ENCODE assay signal across 11 cellular contexts in genomic region chr6:138545621-138545980, GRCh38. TPM values are rescaled to one million over a fixed set of nuclear protein-coding genes. Genes with fewer than 3 reads are reported as not detected.
A peak's percentile ranks its signal among the peaks of the same experiment; 100 is the strongest.
DNase-seq lines count a peak whose midpoint lies in the region; ATAC-seq, FAIRE-seq and TF ChIP-seq lines count a peak whose summit lies in the region.
"Had no signal": no experiment of that assay in that cellular context is flagged by ENCODE, and none has a peak within 500 bp of the region (broad histone marks: within the 10 kb centered on the region; RNA-seq: fewer than 3 reads in every experiment).

No MANE protein-coding gene starts in this region.

- H3K4me1 Mint-ChIP-seq in Caco-2 (ENCODE audit: low read depth, unreplicated experiment) = peaks cover 61% of the 10 kb centered on the region

- peak overlapping the region; percentile 65 for H2AFZ ChIP-seq in parathyroid adenoma

- H3K36me3 ChIP-seq in Caco-2 (ENCODE audit: control insufficient read depth, insufficient read depth, low read length) = no peaks in the 10 kb centered on the region; the same call in 1 of the 2 replicates
- H3K36me3 ChIP-seq in adrenal gland (replicated peaks in 1 of 2) = no peaks in the 10 kb centered on the region
- H3K36me3 ChIP-seq in parathyroid adenoma (ENCODE audit: control insufficient read depth, insufficient read depth, low read length) = no peaks in the 10 kb centered on the region

- no peaks in the 10 kb centered on the region for H3K27me3 ChIP-seq in Caco-2 (replicated peaks; ENCODE audit: control insufficient read depth, insufficient read depth, low read length)
- H3K27me3 ChIP-seq in adrenal gland = no peaks in the 10 kb centered on the region
- no peaks in the 10 kb centered on the region for H3K27me3 ChIP-seq in parathyroid adenoma (ENCODE audit: control insufficient read depth, insufficient read depth, low read length)

- no TSS peak for BruUV-seq in Caco-2 (replicated peaks; lab: Mats Ljungman, UMichigan)

- POLR2A ChIA-PET in Caco-2 (lab: Charles Lee) = no interaction called here

- peaks cover 6% of the 10 kb centered on the region for H3K36me3 Mint-ChIP-seq in Caco-2 (ENCODE audit: insufficient read depth, unreplicated experiment)
- H3K36me3 Mint-ChIP-seq: activated naive CD8-positive, alpha-beta T cell treated with anti-CD3 and anti-CD28 coated beads, Interleukin-2, amount 10 ng/mL, durations not matched to agents 7 days and 5 days had no signal

- H3K9ac ChIP-seq in parathyroid adenoma = no peak overlapping the region

- peak; percentile 95 for ATAC-seq in left cardiac atrium

- TF ChIP-seq POLR2A in adrenal gland (IDR thresholded peaks at IDR 0.05) = peak in 1 of 2 donors; percentile 15

- no peaks in the 10 kb centered on the region for H3K9me3 Mint-ChIP-seq in Caco-2 (ENCODE audit: unreplicated experiment)
- H3K9me3 Mint-ChIP-seq: activated naive CD8-positive, alpha-beta T cell treated with anti-CD3 and anti-CD28 coated beads, Interleukin-2, amount 10 ng/mL, durations not matched to agents 7 days and 5 days; stimulated activated naive CD8-positive, alpha-beta T cell treated with anti-CD3 and anti-CD28 coated beads, Interleukin-15, Interleukin-2, amounts not matched to agents 100 ng/mL and 50 ng/mL, for 24 hours had no signal

- no peaks in the 10 kb centered on the region for H3K79me2 ChIP-seq in parathyroid adenoma

- no peak overlapping the region for H3K4me3 ChIP-seq in Caco-2 (ENCODE audit: low read depth, low read length)
- H3K4me3 ChIP-seq in adrenal gland = no peak overlapping the region
- H3K4me3 ChIP-seq in parathyroid adenoma (ENCODE audit: low read depth, low read length) = peak overlapping the region; percentile 23

- WGBS in adrenal gland, 4 donors = 50 to 52% (median 51%) methylated on average over 2 to 6 of the region's 6 CpGs

- H3K9me3 ChIP-seq in Caco-2 = no peaks in the 10 kb centered on the region
- H3K9me3 ChIP-seq in adrenal gland (replicated peaks in 1 of 3) = no peaks in the 10 kb centered on the region
- H3K9me3 ChIP-seq in parathyroid adenoma (ENCODE audit: control insufficient read depth, low read length) = no peaks in the 10 kb centered on the region

- TF ChIP-seq CTCF in Caco-2 (IDR thresholded peaks at IDR 0.05; ENCODE audit: insufficient read depth in 1 of 2, low read depth in 1 of 2, low read length in 1 of 2, severe bottlenecking in 1 of 2, unreplicated experiment in 1 of 2) (no peak), adrenal gland (IDR thresholded peaks at IDR 0.05) (no peak), parathyroid adenoma (IDR thresholded peaks at IDR 0.05) (no peak)

- no peak for FAIRE-seq in RCC 7860 (lab: Jason Lieb, UNC)

- H3K27ac ChIP-seq in adrenal gland (peak overlapping the region in 1 of 5 donors; percentile 55), parathyroid adenoma (no peak overlapping the region)

- intact Hi-C loops in Caco-2 (cut with micrococcal nuclease; ENCODE audit: unreplicated experiment) (no loop called here), adrenal gland (cut with DNase I) (no loop called here), left cardiac atrium (cut with DNase I) (no loop called here)

- H3K4me3 Mint-ChIP-seq in Caco-2 (ENCODE audit: unreplicated experiment) = peak overlapping the region; percentile 37
- H3K4me3 Mint-ChIP-seq: activated naive CD8-positive, alpha-beta T cell treated with anti-CD3 and anti-CD28 coated beads, Interleukin-2, amount 10 ng/mL, durations not matched to agents 7 days and 5 days; stimulated activated naive CD8-positive, alpha-beta T cell treated with anti-CD3 and anti-CD28 coated beads, Interleukin-15, Interleukin-2, amounts not matched to agents 100 ng/mL and 50 ng/mL, for 24 hours had no signal

- peaks cover 79% of the 10 kb centered on the region for H3K4me1 ChIP-seq in Caco-2
- no peaks in the 10 kb centered on the region for H3K4me1 ChIP-seq in adrenal gland (replicated peaks in 1 of 2)
- H3K4me1 ChIP-seq in parathyroid adenoma = no peaks in the 10 kb centered on the region

- peak overlapping the region; percentile 60 for H3K27ac Mint-ChIP-seq in Caco-2 (ENCODE audit: unreplicated experiment)
- H3K27ac Mint-ChIP-seq: activated naive CD8-positive, alpha-beta T cell treated with anti-CD3 and anti-CD28 coated beads, Interleukin-2, amount 10 ng/mL, durations not matched to agents 7 days and 5 days; stimulated activated naive CD8-positive, alpha-beta T cell treated with anti-CD3 and anti-CD28 coated beads, Interleukin-15, Interleukin-2, amounts not matched to agents 100 ng/mL and 50 ng/mL, for 24 hours had no signal

- CTCF ChIA-PET in Caco-2 (lab: Charles Lee) = no interaction called here

- H3K27me3 Mint-ChIP-seq in Caco-2 (ENCODE audit: insufficient read depth, unreplicated experiment) = no peaks in the 10 kb centered on the region

- DNase-seq in Caco-2 (peak; percentile 38 to 46), adrenal gland (peak in 4 of 7 donors; percentile 29 to 55 (median 30)), left cardiac atrium (peak; percentile 87), DMS53 treated with DMSO at 0.1 percent for 48 hours (lab: John Stamatoyannopoulos, UW; ENCODE audit: unreplicated experiment) (no peak), SK-N-DZ (ENCODE audit: low spot score) (no peak), RCC 7860 (ENCODE audit: low spot score) (no peak), KG1 (lab: John Stamatoyannopoulos, UW) (no peak)
- DNase-seq: activated naive CD8-positive, alpha-beta T cell treated with anti-CD3 and anti-CD28 coated beads, Interleukin-2, amount 10 ng/mL, durations not matched to agents 7 days and 5 days; Calu3 had no signal

- peak overlapping the region; percentile 27 for H3K4me2 ChIP-seq in parathyroid adenoma (ENCODE audit: low read length)

RNA-seq across cellular contexts. Expression of gene NHSL1, which starts 46.3 kb away (rescaled TPM):
- total RNA-seq in Caco-2 (2022) = 39.9 and 41.9 TPM in 2 replicates
- total RNA-seq in adrenal gland = 10 to 100 TPM in 3 of 8 donors, 1 to 10 TPM in 5; 3.9 to 12.7 (median 8.3) TPM
- polyA plus RNA-seq in adrenal gland = 1 to 10 TPM; 1.2 to 3.8 (median 1.5) TPM
- 10 to 100 TPM; 32.1 to 45.1 TPM for total RNA-seq in left cardiac atrium
- 0.08 and 0.12 TPM in 2 replicates for polyA plus RNA-seq in SK-N-DZ (2014; cell fraction: cytosol; rRNA removed)
- 0.05 TPM in 1 of 2 replicates, not detected in the other for polyA plus RNA-seq in SK-N-DZ (2014; cell fraction: nucleus; rRNA removed)

Comparison
In these comparisons a context has a peak if more than half of its experiments do, and no peak if none do; other contexts are left out.
1. DNase-seq: peak in Caco-2 (2 of 2), adrenal gland (4 of 7) and left cardiac atrium (single experiment); none in DMS53 treated with DMSO at 0.1 percent for 48 hours (single experiment), SK-N-DZ (single experiment), RCC 7860 (single experiment) and KG1 (single experiment).